In genomic region chrX:67998540-67998939, GRCh38 we compare ENCODE assay signal across 26 cellular contexts.
"Had no signal": no experiment of that assay in that cellular context is flagged by ENCODE, and none has a peak within 500 bp of the region (broad histone marks: within the 10 kb centered on the region; RNA-seq: fewer than 3 reads in every experiment).

No MANE protein-coding gene starts in this region.

- H2AFZ ChIP-seq: neural progenitor cell, parathyroid adenoma had no signal

- DNase-seq: natural killer cell; occipital lobe; ovary; posterior cingulate gyrus; psoas muscle; right cardiac atrium; stimulated activated CD4-positive, alpha-beta T cell treated with anti-CD3 and anti-CD28 coated beads, Interleukin-15, amount 100 ng/mL, for 24 hours; stimulated activated CD4-positive, alpha-beta T cell treated with anti-CD3 and anti-CD28 coated beads, Interleukin-2, amount 100 ng/mL, for 24 hours; stimulated activated CD4-positive, alpha-beta T cell treated with anti-CD3 and anti-CD28 coated beads, Interleukin-2, amount 100 ng/mL, for 48 hours; stimulated activated CD4-positive, alpha-beta T cell treated with anti-CD3 and anti-CD28 coated beads, Interleukin-4, amount 100 ng/mL, for 24 hours; stimulated activated naive B cell treated with anti-CD40 and anti-IgM and Interleukin-4, amounts not matched to agents 10 μg/mL and 1 μg/mL and 100 μg/mL, for 72 hours; stimulated activated naive CD4-positive, alpha-beta T cell treated with Interleukin-2 at 50 U/mL for 16 hours; stomach; thyroid gland; trophoblast cell; upper lobe of left lung had no signal

- H3K79me2 ChIP-seq: parathyroid adenoma had no signal

- H3K27me3 ChIP-seq: neural progenitor cell, ovary, stomach, thyroid gland, tibial nerve, upper lobe of left lung, vagina had no signal

- H3K36me3 ChIP-seq: neural progenitor cell, ovary, stomach, thoracic aorta, thyroid gland, tibial nerve, upper lobe of left lung, vagina had no signal

- H3K27ac ChIP-seq: neural progenitor cell, ovary, parathyroid adenoma, psoas muscle, skin epidermis, stomach, thoracic aorta, thyroid gland, tibial nerve, upper lobe of left lung, vagina had no signal

- H3K4me3 ChIP-seq: neural progenitor cell, ovary, psoas muscle, skin epidermis, smooth muscle cell, stomach, thoracic aorta, thyroid gland, tibial nerve, upper lobe of left lung, vagina had no signal

- H3K4me2 ChIP-seq: neural progenitor cell, smooth muscle cell had no signal

- H3K9me3 ChIP-seq: ovary, thoracic aorta, thyroid gland, vagina had no signal

- ATAC-seq: natural killer cell; psoas muscle; right cardiac atrium; sciatic nerve; stimulated activated effector memory CD8-positive, alpha-beta T cell treated with anti-CD3 and anti-CD28 coated beads, Interleukin-12 subunit alpha, Interleukin-12 subunit beta, amount 100 ng/mL, for 72 hours; stimulated activated naive B cell treated with anti-CD40 and anti-IgM and Interleukin-4, amounts not matched to agents 10 μg/mL and 1 μg/mL and 100 μg/mL, for 72 hours had no signal

- H3K9ac ChIP-seq: neural progenitor cell, parathyroid adenoma had no signal

- H3K4me1 ChIP-seq: neural progenitor cell, parathyroid adenoma, psoas muscle, stomach, thyroid gland, tibial nerve, upper lobe of left lung, vagina had no signal

- FAIRE-seq: urothelium cell line had no signal
